In genomic region chr16:87661561-87661960, GRCh38 we compare ENCODE assay signal across 1 cellular context.
TF ChIP-seq lines count a peak whose summit lies in the region.

No MANE protein-coding gene starts in this region.

TF ChIP-seq in HepG2, 621 proteins besides CTCF, POLR2A, EP300 and RAD21 (continued from another document and continues in another):
- TF ChIP-seq ZBTB2 (CRISPR knock-in tag; IDR thresholded peaks at IDR 0.05; ENCODE audit: low read depth) = no peak
- no peak for TF ChIP-seq IKZF1 (IDR thresholded peaks at IDR 0.05)
- TF ChIP-seq LRRFIP1 (CRISPR knock-in tag; conservative IDR thresholded peaks at IDR 0.05) = no peak
- no peak for TF ChIP-seq HINFP (CRISPR knock-in tag; IDR thresholded peaks at IDR 0.05; ENCODE audit: low read depth)
- TF ChIP-seq ZNF10 (CRISPR knock-in tag; IDR thresholded peaks at IDR 0.05; ENCODE audit: borderline replicate concordance, low read depth) = no peak
- 0 out of 2 replicates have a peak, but pooled peaks have one; percentile 28 for TF ChIP-seq MLX (CRISPR knock-in tag; IDR thresholded peaks at IDR 0.05)
- TF ChIP-seq ZNF12 (CRISPR knock-in tag; IDR thresholded peaks at IDR 0.05) = 0 out of 2 replicates have a peak, but pooled peaks have one; percentile 18
- TF ChIP-seq NFAT5 (CRISPR knock-in tag; IDR thresholded peaks at IDR 0.05) = peak; percentile 65; the same call in 1 of the 2 replicates
- no peak for TF ChIP-seq HNRNPK (IDR thresholded peaks at IDR 0.05; ENCODE audit: low read depth, low read length, poor library complexity, severe bottlenecking)
- no peak for TF ChIP-seq FOSL2 (CRISPR knock-in tag; IDR thresholded peaks at IDR 0.05)
- TF ChIP-seq PBX2 (CRISPR knock-in tag; IDR thresholded peaks at IDR 0.05) = no peak
- no peak for TF ChIP-seq PAF1 (CRISPR knock-in tag; IDR thresholded peaks at IDR 0.05)
- no peak for TF ChIP-seq SP5 (CRISPR knock-in tag; IDR thresholded peaks at IDR 0.05; ENCODE audit: borderline replicate concordance, low read depth)
- TF ChIP-seq ZNF530 (CRISPR knock-in tag; IDR thresholded peaks at IDR 0.05; ENCODE audit: low read depth) = no peak
- peak; percentile 31 for TF ChIP-seq ZNF407 (CRISPR knock-in tag; IDR thresholded peaks at IDR 0.05; ENCODE audit: not compliant biosample characterization)
- TF ChIP-seq GPN1 (CRISPR knock-in tag; IDR thresholded peaks at IDR 0.05; ENCODE audit: borderline replicate concordance) = no peak
- no peak for TF ChIP-seq RBFOX2 (IDR thresholded peaks at IDR 0.05; ENCODE audit: low read depth, low read length)
- TF ChIP-seq SRSF9 (IDR thresholded peaks at IDR 0.05; ENCODE audit: borderline replicate concordance, insufficient read depth, low read depth, low read length, poor library complexity, severe bottlenecking) = no peak
- no peak for TF ChIP-seq PHF21A (CRISPR knock-in tag; IDR thresholded peaks at IDR 0.05)
- TF ChIP-seq ZNF235 (CRISPR knock-in tag; IDR thresholded peaks at IDR 0.05; ENCODE audit: borderline replicate concordance) = no peak
- no peak for TF ChIP-seq GPBP1L1 (CRISPR knock-in tag; IDR thresholded peaks at IDR 0.05)
- peak; percentile 96 to 100 for TF ChIP-seq REST (IDR thresholded peaks at IDR 0.05; ENCODE audit: borderline replicate concordance in 1 of 2, low read depth in 1 of 2, low read length in 2 of 2)
- no peak for TF ChIP-seq MAZ (IDR thresholded peaks at IDR 0.05; ENCODE audit: borderline replicate concordance, low read depth, low read length)
- 0 out of 2 replicates have a peak, but pooled peaks have one; percentile 27 for TF ChIP-seq MAZ (CRISPR knock-in tag; IDR thresholded peaks at IDR 0.05; ENCODE audit: low read depth)
